14 cellular contexts compared by ENCODE assay signal in genomic region chr2:113276906-113277425, GRCh38. TPM values are rescaled to one million over a fixed set of nuclear protein-coding genes. Genes with fewer than 3 reads are reported as not detected.
DNase-seq lines count a peak whose midpoint lies in the region; ATAC-seq, FAIRE-seq and TF ChIP-seq lines count a peak whose summit lies in the region.
"Had no signal": no experiment of that assay in that cellular context is flagged by ENCODE, and none has a peak within 500 bp of the region (broad histone marks: within the 10 kb centered on the region; RNA-seq: fewer than 3 reads in every experiment).

No MANE protein-coding gene starts in this region.

- peak overlapping the region; percentile 81 for H3K4me3 Mint-ChIP-seq in type B pancreatic cell

- no peak overlapping the region for H2BK120ac ChIP-seq in mesendoderm (ENCODE audit: low read depth, low read length)

- FAIRE-seq in HepG2 (lab: Jason Lieb, UNC), result no peak

- H3K4me3 ChIP-seq in liver (ENCODE audit: low read depth in 1 of 3, low read length in 3 of 3) (peak overlapping the region in 1 of 3 donors; percentile 24), HepG2 (replicated peaks in 1 of 3; ENCODE audit: insufficient read depth in 1 of 3, low read depth in 2 of 3, low read length in 3 of 3) (no peak overlapping the region), mesendoderm (ENCODE audit: low read length) (no peak overlapping the region)
- H3K4me3 ChIP-seq: Peyer's patch, psoas muscle, upper lobe of right lung had no signal

- H3K36me3 ChIP-seq in liver (ENCODE audit: control insufficient read depth in 4 of 4, insufficient read depth in 3 of 4, low read depth in 1 of 4, low read length in 3 of 4) (no peaks in the 10 kb centered on the region), HepG2 (replicated peaks in 1 of 2; ENCODE audit: control insufficient read depth in 1 of 2, insufficient read depth in 2 of 2, low read length in 2 of 2) (no peaks in the 10 kb centered on the region), mesendoderm (ENCODE audit: control insufficient read depth, insufficient read depth, low read length) (no peaks in the 10 kb centered on the region)
- H3K36me3 ChIP-seq: cardiac muscle cell, Peyer's patch, upper lobe of right lung had no signal

- H3K9ac ChIP-seq in liver (ENCODE audit: low read depth in 1 of 2, low read length in 2 of 2) (no peak overlapping the region), HepG2 (ENCODE audit: insufficient read depth, low read depth, low read length) (no peak overlapping the region), mesendoderm (ENCODE audit: low read length) (no peak overlapping the region)

- H3K27me3 Mint-ChIP-seq in type B pancreatic cell, result peaks cover 94% of the 10 kb centered on the region

- H3K56ac ChIP-seq in mesendoderm (ENCODE audit: low read length), result no peak overlapping the region

- no peaks in the 10 kb centered on the region for H3K36me3 Mint-ChIP-seq in type B pancreatic cell

- BruUV-seq in HepG2 (replicated peaks; lab: Mats Ljungman, UMichigan), result no TSS peak

- H4K20me1 ChIP-seq in HepG2 (ENCODE audit: insufficient read depth, low read length), result no peaks in the 10 kb centered on the region

- ATAC-seq in HepG2 (no peak), GM21786 (IDR thresholded peaks at IDR 0.05; ENCODE audit: unreplicated experiment) (no peak), GM18511 (IDR thresholded peaks at IDR 0.05; ENCODE audit: unreplicated experiment) (no peak)

- H3K27ac ChIP-seq in liver (ENCODE audit: low read depth in 1 of 2, low read length in 2 of 2), result no peak overlapping the region
- no peak overlapping the region for H3K27ac ChIP-seq in HepG2 (ENCODE audit: extremely low read length, insufficient read depth, low read length)
- no peak overlapping the region for H3K27ac ChIP-seq in mesendoderm (ENCODE audit: low read depth, low read length)
- H3K27ac ChIP-seq: cardiac muscle cell, Peyer's patch, psoas muscle, upper lobe of right lung had no signal

- H3K4ac ChIP-seq in mesendoderm (ENCODE audit: low read depth, low read length), result no peak overlapping the region

- H3K4me2 ChIP-seq in HepG2 (ENCODE audit: low read depth, low read length) (no peak overlapping the region), mesendoderm (ENCODE audit: low read length) (peak overlapping the region; percentile 51)

- H2AK5ac ChIP-seq in mesendoderm (ENCODE audit: low read length), result no peak overlapping the region

- TF ChIP-seq CTCF in liver (IDR thresholded peaks at IDR 0.05; ENCODE audit: low read depth, low read length, missing input control), result no peak
- no peak for TF ChIP-seq CTCF in HepG2 (CRISPR knock-in tag; IDR thresholded peaks at IDR 0.05)
- no peak for TF ChIP-seq CTCF in type B pancreatic cell (conservative IDR thresholded peaks at IDR 0.05)

- WGBS in liver, result 15% methylated on average over 35 of the region's 35 CpGs
- 75% methylated on average over 24 of the region's 35 CpGs for WGBS in HepG2 (ENCODE audit: low lambda C conversion rate)
- WGBS in mesendoderm (ENCODE audit: extremely low coverage, insufficient coverage, low lambda C conversion rate), result no CpG with 5 or more reads among the region's 35 CpGs

- H4K5ac ChIP-seq in mesendoderm (ENCODE audit: low read length), result no peak overlapping the region

- TF ChIP-seq RAD21 in liver (IDR thresholded peaks at IDR 0.05) (no peak), HepG2 (CRISPR knock-in tag; IDR thresholded peaks at IDR 0.05) (no peak)

- no peak overlapping the region for H3K27ac Mint-ChIP-seq in type B pancreatic cell

- H3K9me3 ChIP-seq in liver (ENCODE audit: control insufficient read depth in 4 of 4, low read length in 3 of 4) (no peaks in the 10 kb centered on the region), HepG2 (ENCODE audit: low read length) (no peaks in the 10 kb centered on the region)
- H3K9me3 ChIP-seq: Peyer's patch, psoas muscle, upper lobe of right lung had no signal

- no peak overlapping the region for H3K23ac ChIP-seq in mesendoderm (ENCODE audit: low read length)

- no peaks in the 10 kb centered on the region for H3K9me3 Mint-ChIP-seq in type B pancreatic cell

- POLR2A ChIA-PET in HepG2 (lab: Yijun Ruan, JAX), result interaction anchor here (0.6 kb wide), 1 partner anchor 28 kb away, joined by 3 read pairs; no protein-coding TSS in a partner anchor

- peaks cover 0 to 5% (median 0%) of the 10 kb centered on the region in 4 donors for H3K27me3 ChIP-seq in liver (ENCODE audit: control insufficient read depth in 4 of 4, insufficient read depth in 4 of 4, low read length in 3 of 4)
- peaks cover 1 to 5% of the 10 kb centered on the region in 2 experiments; a peak in 1 of 5 replicates for H3K27me3 ChIP-seq in HepG2 (ENCODE audit: control insufficient read depth in 1 of 2, insufficient read depth in 2 of 2, low read length in 2 of 2)
- peaks cover 59% of the 10 kb centered on the region for H3K27me3 ChIP-seq in mesendoderm (ENCODE audit: insufficient read depth, low read length, poor library complexity)

- intact Hi-C loops in HepG2 (cut with micrococcal nuclease; ENCODE audit: unreplicated experiment), result no loop called here

- no peak overlapping the region for H2AFZ ChIP-seq in HepG2 (ENCODE audit: low read length)

- TF ChIP-seq EP300 in HepG2 (IDR thresholded peaks at IDR 0.05; ENCODE audit: low read depth in 2 of 2, low read length in 2 of 2), result no peak
- no peak for TF ChIP-seq EP300 in HepG2 (CRISPR knock-in tag; IDR thresholded peaks at IDR 0.05; ENCODE audit: borderline replicate concordance)

- no peak for DNase-seq in HepG2 (ENCODE audit: low spot score)
- DNase-seq in ecto neural progenitor cell (ENCODE audit: low spot score), result peak; percentile 65
- peak; percentile 24 for DNase-seq in mesendoderm
- no peak for DNase-seq in type B pancreatic cell (ENCODE audit: extremely low spot score, unreplicated experiment)
- no peak for DNase-seq in amniotic stem cell (lab: John Stamatoyannopoulos, UW)
- DNase-seq: MV-4-11, NCI-H446, Peyer's patch, psoas muscle, upper lobe of right lung had no signal

- peaks cover 7 to 25% (median 11%) of the 10 kb centered on the region in 4 donors for H3K4me1 ChIP-seq in liver (ENCODE audit: control insufficient read depth in 4 of 4, insufficient read depth in 4 of 4, low read length in 3 of 4)
- H3K4me1 ChIP-seq in HepG2 (ENCODE audit: insufficient read depth, low read length), result peaks cover 38% of the 10 kb centered on the region
- peaks cover 4% of the 10 kb centered on the region for H3K4me1 ChIP-seq in mesendoderm (ENCODE audit: control insufficient read depth, low read depth, low read length)
- H3K4me1 ChIP-seq: Peyer's patch, psoas muscle had no signal

- no peak overlapping the region for H4K8ac ChIP-seq in mesendoderm (ENCODE audit: low read depth, low read length)

- H3K4me1 Mint-ChIP-seq in type B pancreatic cell (ENCODE audit: unreplicated experiment), result peaks cover 13% of the 10 kb centered on the region

- TF ChIP-seq POLR2A in HepG2 (IDR thresholded peaks at IDR 0.05; ENCODE audit: insufficient read depth in 1 of 2, low read depth in 2 of 2, low read length in 2 of 2), result no peak

- H3K18ac ChIP-seq in mesendoderm (ENCODE audit: low read length), result no peak overlapping the region

- in situ Hi-C loops in HepG2 (cut with HindIII; ENCODE audit: extremely low pct_ligation_motif_present, low pct_unique_long_range_greater_than_20kb), result no loop called here

- H2BK5ac ChIP-seq in mesendoderm (ENCODE audit: low read length), result no peak overlapping the region

- H3K79me2 ChIP-seq in HepG2 (ENCODE audit: insufficient read depth, low read length) (no peaks in the 10 kb centered on the region), mesendoderm (ENCODE audit: control insufficient read depth, insufficient read depth, low read length) (no peaks in the 10 kb centered on the region)

- H3K79me1 ChIP-seq in mesendoderm (ENCODE audit: low read length), result no peaks in the 10 kb centered on the region

- CTCF ChIA-PET in HepG2 (lab: Yijun Ruan, JAX; ENCODE audit: low intra/inter-chr PET ratio, low total read pairs), result no interaction called here

- H2BK15ac ChIP-seq in mesendoderm (replicated peaks; ENCODE audit: low read depth), result no peak overlapping the region

TF ChIP-seq in liver, 16 proteins besides CTCF, POLR2A, EP300 and RAD21 (continues in another document):
- TF ChIP-seq HNF4A (conservative IDR thresholded peaks at IDR 0.05), result peak in 1 of 2 donors; percentile 25
- TF ChIP-seq EGR1 (IDR thresholded peaks at IDR 0.05; ENCODE audit: low read depth in 2 of 2), result no peak

TF ChIP-seq in HepG2, 621 proteins besides CTCF, POLR2A, EP300 and RAD21 (continues in another document):
- TF ChIP-seq RXRA (CRISPR knock-in tag; IDR thresholded peaks at IDR 0.05), result no peak

RNA-seq across cellular contexts. Expression of gene PAX8, which starts 1.8 kb away (rescaled TPM):
- total RNA-seq in liver (under 1 TPM; 0.09 to 0.17 TPM), HepG2 (2016; rRNA removed; fragmentation: Illumina TruSeq; extraction: Trizol) (1.3 and 1.5 TPM in 2 replicates), type B pancreatic cell (ENCODE audit: low replicate concordance) (2.1 and 56.9 TPM in 2 replicates)
- polyA plus RNA-seq in liver (under 1 TPM; 0.50 to 0.85 TPM), HepG2 (2011; rRNA removed) (8.1 and 8.8 TPM in 2 replicates)
- 0.79 and 0.91 TPM in 2 replicates for total RNA-seq in HepG2 (2016; cell fraction: cytosol; rRNA removed; fragmentation: Illumina TruSeq; extraction: Trizol; ENCODE audit: low read depth)
- total RNA-seq in HepG2 (2016; cell fraction: insoluble cytoplasmic fraction; rRNA removed; fragmentation: Illumina TruSeq; extraction: Trizol), result 1.4 and 1.5 TPM in 2 replicates
- total RNA-seq in HepG2 (2016; cell fraction: membrane; rRNA removed; fragmentation: Illumina TruSeq; extraction: Trizol), result 1.9 and 2.0 TPM in 2 replicates
- total RNA-seq in HepG2 (2016; cell fraction: nucleus; rRNA removed; fragmentation: Illumina TruSeq; extraction: Trizol), result 0.88 and 0.90 TPM in 2 replicates
- 3.2 and 4.3 TPM in 2 replicates for polyA plus RNA-seq in HepG2 (2011; cell fraction: cytosol; rRNA removed)
- 2.5 and 2.8 TPM in 2 replicates for polyA plus RNA-seq in HepG2 (2011; cell fraction: nucleus; rRNA removed)
- 5.3 and 8.3 TPM in 2 replicates for polyA plus RNA-seq in HepG2 (2012)
- polyA plus RNA-seq in HepG2 (2016; cell fraction: cytosol; fragmentation: Illumina TruSeq; extraction: Trizol; ENCODE audit: low read depth), result 1.0 and 1.2 TPM in 2 replicates
- polyA plus RNA-seq in HepG2 (2016; cell fraction: insoluble cytoplasmic fraction; fragmentation: Illumina TruSeq; extraction: Trizol; ENCODE audit: low read depth), result 3.8 and 4.0 TPM in 2 replicates
- polyA plus RNA-seq in HepG2 (2016; cell fraction: membrane; fragmentation: Illumina TruSeq; extraction: Trizol; ENCODE audit: low read depth), result 2.8 TPM in 2 replicates
- polyA plus RNA-seq in HepG2 (2016; cell fraction: nucleus; fragmentation: Illumina TruSeq; extraction: Trizol; ENCODE audit: insufficient read depth, low read depth), result 2.5 and 3.1 TPM in 2 replicates
- polyA minus RNA-seq in HepG2 (2011; rRNA and poly(A)+ RNA removed; ENCODE audit: low replicate concordance), result 1.1 and 5.5 TPM in 2 replicates
- 2.4 and 3.0 TPM in 2 replicates for polyA minus RNA-seq in HepG2 (2011; cell fraction: cytosol; rRNA and poly(A)+ RNA removed)
- 3.7 and 3.9 TPM in 2 replicates for polyA minus RNA-seq in HepG2 (2011; cell fraction: nucleus; rRNA and poly(A)+ RNA removed)
- polyA plus RNA-seq in mesendoderm (2013, experiment 1 of 2), result 0.06 TPM
- 0.08 TPM for polyA plus RNA-seq in mesendoderm (2013, experiment 2 of 2)
- total RNA-seq: cardiac muscle cell had no signal
- polyA plus RNA-seq: cardiac muscle cell had no signal

Comparison
In these comparisons a context has a peak if more than half of its experiments do, and no peak if none do; other contexts are left out.
1. DNase-seq: peak in ecto neural progenitor cell (single experiment) and mesendoderm (single experiment); none in HepG2 (single experiment), type B pancreatic cell (single experiment) and amniotic stem cell (single experiment).